ENCODE assay signal across 8 cellular contexts in the genomic region with DNA sequence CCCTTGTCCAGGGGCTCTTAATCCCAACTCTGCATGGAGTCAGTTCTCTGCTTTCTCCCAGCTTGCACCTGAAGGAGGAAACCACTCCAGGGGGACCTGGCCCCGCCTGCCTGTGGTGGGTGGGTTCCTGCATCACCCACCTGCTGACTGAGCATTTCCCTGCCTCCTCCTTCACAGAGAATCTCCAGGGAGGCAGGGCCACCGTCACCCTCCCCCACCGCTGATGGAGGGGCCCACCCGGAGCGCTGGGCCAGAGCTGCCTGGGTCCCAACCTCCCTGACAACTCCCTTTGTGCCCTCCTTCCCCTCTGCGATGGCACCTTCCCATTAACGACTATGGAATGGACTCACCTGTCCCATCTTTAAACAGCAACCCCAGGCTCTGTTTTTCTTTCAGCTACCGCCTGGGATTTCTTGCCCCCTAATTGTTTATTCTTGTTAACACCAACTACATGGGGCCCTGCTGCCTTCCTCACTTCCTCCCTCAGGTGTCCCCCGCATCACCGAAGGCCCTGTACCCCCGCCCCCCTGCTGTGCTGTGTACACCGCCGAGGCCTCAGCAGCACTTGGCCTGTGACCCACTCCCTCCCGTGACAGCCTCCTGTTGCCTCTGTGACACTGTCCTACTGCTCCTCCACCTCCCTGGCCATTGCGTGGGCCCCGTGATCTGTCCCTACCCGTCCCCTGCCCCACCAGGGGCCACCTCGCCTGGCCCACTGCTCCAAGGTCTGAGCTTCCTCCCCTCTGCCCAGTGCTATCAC. TPM values are rescaled to one million over a fixed set of nuclear protein-coding genes. Genes with fewer than 3 reads are reported as not detected.
DNase-seq lines count a peak whose midpoint lies in the region; ATAC-seq, FAIRE-seq and TF ChIP-seq lines count a peak whose summit lies in the region.

No MANE protein-coding gene starts in this region.

- H3K27ac ChIP-seq in GM12878 (ENCODE audit: control insufficient read depth, insufficient read depth), result peak overlapping the region; percentile 31; the same call in 1 of the 2 replicates
- no peak overlapping the region for H3K27ac ChIP-seq in mesodermal cell (ENCODE audit: low read depth, low read length, severe bottlenecking)

- ATAC-seq in HG03095 (IDR thresholded peaks at IDR 0.05; ENCODE audit: unreplicated experiment), result peak; percentile 7
- ATAC-seq in GM12878, result peak; percentile 4; the same call in 2 of the 3 replicates

- no TSS peak for BruUV-seq in GM12878 (replicated peaks; lab: Mats Ljungman, UMichigan)

- H3K36me3 ChIP-seq in GM12878 (ENCODE audit: control insufficient read depth in 2 of 2, insufficient read depth in 2 of 2, low read length in 1 of 2), result peaks cover 7 to 24% of the 10 kb centered on the region in 2 experiments; a peak in 3 of 4 replicates
- H3K36me3 ChIP-seq in mesodermal cell (ENCODE audit: control insufficient read depth, insufficient read depth, low read length), result peaks cover 51% of the 10 kb centered on the region

- RAD21 ChIA-PET in GM12878 (lab: Charles Lee; ENCODE audit: unreplicated experiment), result interaction anchor here (0.5 to 2.4 kb wide), 7 partner anchors 9 to 145 kb away, joined by 3 to 8 read pairs (median 5); partner anchors contain the start of gene TBC1D24

- no peaks in the 10 kb centered on the region for H4K20me1 ChIP-seq in GM12878 (ENCODE audit: control insufficient read depth, insufficient read depth)

- WGBS in GM12878 (ENCODE audit: insufficient coverage, insufficient replicate concordance, low lambda C conversion rate, missing lambda C conversion rate), result 24% methylated on average over 18 of the region's 18 CpGs
- WGBS in mesodermal cell (ENCODE audit: insufficient coverage in 2 of 2), 2 experiments, result 33 to 41% methylated on average over 16 to 17 of the region's 18 CpGs

- in situ Hi-C loops in GM12878 (cut with MboI) (no loop called here), ACHN (cut with HindIII; ENCODE audit: low pct_ligation_motif_present, low pct_unique_long_range_greater_than_20kb, low sequenced_read_pairs) (loop anchor here (25.0 kb wide), 1 partner anchor 297 kb away; the partner anchor contains the start of gene TRAF7)

- no peak for TF ChIP-seq EP300 in GM12878 (IDR thresholded peaks at IDR 0.05; ENCODE audit: borderline replicate concordance in 1 of 2, control insufficient read depth in 1 of 2, low read depth in 2 of 2, low read length in 2 of 2)

- peak overlapping the region; percentile 45 for H3K9ac ChIP-seq in GM12878 (ENCODE audit: control insufficient read depth, insufficient read depth, low read length)

- H3K4me2 ChIP-seq in GM12878 (ENCODE audit: control insufficient read depth, insufficient read depth), result peak overlapping the region; percentile 96

- H3K27me3 ChIP-seq in GM12878 (replicated peaks in 1 of 2; ENCODE audit: control insufficient read depth in 2 of 2, insufficient read depth in 2 of 2, low read length in 1 of 2), result no peaks in the 10 kb centered on the region

- H3K9me3 ChIP-seq in GM12878 (replicated peaks; ENCODE audit: control insufficient read depth, insufficient read depth, low read length) (no peaks in the 10 kb centered on the region), mesodermal cell (ENCODE audit: control insufficient read depth, low read length) (no peaks in the 10 kb centered on the region)

- TF ChIP-seq RAD21 in GM12878 (IDR thresholded peaks at IDR 0.05; ENCODE audit: insufficient read depth, low read depth, low read length), result no peak

- H3K79me2 ChIP-seq in GM12878 (ENCODE audit: control insufficient read depth, insufficient read depth, low read length), result peaks cover 6% of the 10 kb centered on the region

- H3K4me3 ChIP-seq in AG09309 (ENCODE audit: control insufficient read depth, low read depth, low read length), result peak overlapping the region; percentile 64
- H3K4me3 ChIP-seq in GM12878, result peak overlapping the region; percentile 73; the same call in 1 of the 2 replicates
- H3K4me3 ChIP-seq in mesodermal cell (ENCODE audit: extremely low read depth, insufficient read depth, low read length, poor library complexity, severe bottlenecking), result peak overlapping the region; percentile 65

- H3K4me1 ChIP-seq in GM12878 (ENCODE audit: control insufficient read depth, insufficient read depth, low read length) (peaks cover 8% of the 10 kb centered on the region; the same call in 1 of the 2 replicates), mesodermal cell (ENCODE audit: control insufficient read depth, insufficient read depth, low read length, poor library complexity, severe bottlenecking) (peaks cover 19% of the 10 kb centered on the region)

- peak; percentile 60; the same call in 1 of the 2 replicates for TF ChIP-seq POLR2A in GM12878 (IDR thresholded peaks at IDR 0.05; ENCODE audit: low read depth, low read length)

- TF ChIP-seq CTCF in AG09309 (IDR thresholded peaks at IDR 0.05; ENCODE audit: control insufficient read depth, insufficient read depth, low read depth, low read length, missing control alignments) (no peak), GM12878 (IDR thresholded peaks at IDR 0.05 in 2 of 3, conservative IDR thresholded peaks at IDR 0.05 in 1 of 3; ENCODE audit: control insufficient read depth in 2 of 3, extremely low read depth in 1 of 3, insufficient read depth in 1 of 3, low read depth in 3 of 3, low read length in 3 of 3) (no peak)

- SMC1A ChIA-PET in GM12878 (lab: Charles Lee; ENCODE audit: uncharacterized antibody, unreplicated experiment), result interaction anchor here (0.6 to 1.7 kb wide), 5 partner anchors 10 to 120 kb away, joined by 3 to 6 read pairs (median 3); partner anchors contain the start of genes AMDHD2 and CCNF

- FAIRE-seq in GM12878 (lab: Jason Lieb, UNC), result no peak

- CTCF ChIA-PET in GM12878 (lab: Yijun Ruan, JAX), result interaction anchor here (1.1 to 2.2 kb wide), 4 partner anchors 10 to 42 kb away, joined by 3 to 6 read pairs (median 5); no protein-coding TSS in a partner anchor

- DNase-seq in AG09309 (ENCODE audit: low read depth) (no peak), GM12878 (ENCODE audit: low read depth, low spot score) (no peak), cerebellar cortex (ENCODE audit: low spot score) (no peak), NCI-H1092 treated with DMSO at 0.1 percent for 48 hours (lab: John Stamatoyannopoulos, UW) (no peak), C1 segment of cervical spinal cord (lab: John Stamatoyannopoulos, UW) (no peak), ACHN (no peak)

- intact Hi-C loops in GM12878 (cut with micrococcal nuclease; ENCODE audit: unreplicated experiment), result no loop called here

- POLR2A ChIA-PET in GM12878 (lab: Charles Lee), result interaction anchor here (0.6 to 1.6 kb wide), 8 partner anchors 10 to 62 kb away, joined by 3 to 11 read pairs (median 3); partner anchors contain the start of gene TBC1D24

- H2AFZ ChIP-seq in GM12878 (ENCODE audit: control insufficient read depth, low read depth, low read length), result peak overlapping the region; percentile 76

RNA-seq across cellular contexts. Expression of gene TEDC2, which starts 0.8 kb away (rescaled TPM):
- total RNA-seq in GM12878 (2013; cell fraction: nucleolus; rRNA removed), result 15.9 and 19.2 TPM in 2 replicates
- total RNA-seq in GM12878 (2014; rRNA removed) (38.0 and 38.9 TPM in 2 replicates), GM12878 (2014; rRNA removed; fragmentation: Illumina TruSeq; extraction: Trizol) (9.2 and 10.4 TPM in 2 replicates), GM12878 (2021) (24.9 and 30.8 TPM in 2 replicates)
- 2.7 TPM for polyA plus RNA-seq in GM12878 (2011; ENCODE audit: low read depth)
- polyA plus RNA-seq in GM12878 (2011; rRNA removed) (2.9 and 6.7 TPM in 2 replicates), GM12878 (2014; fragmentation: Illumina TruSeq; extraction: Trizol) (2.9 and 7.4 TPM in 2 replicates), GM12878 (2014; fragmentation: Nextera tagmentation; extraction: Ambion mirVana) (1 to 10 TPM in 1 of 2 experiments, under 1 TPM in 1; 0.23 to 2.5 TPM), GM12878 (2014; rRNA removed) (27.8 and 35.3 TPM in 2 replicates), GM12878 (2016; fragmentation: Nextera tagmentation; extraction: Ambion mirVana) (10 to 100 TPM; 40.4 to 47.9 TPM)
- polyA plus RNA-seq in GM12878 (2011; cell fraction: cytosol; rRNA removed), result 8.0 and 16.1 TPM in 2 replicates
- 84.2 and 116 TPM in 2 replicates for polyA plus RNA-seq in GM12878 (2011; cell fraction: nucleus; rRNA removed)
- 8.3 and 8.8 TPM in 2 replicates for polyA plus RNA-seq in GM12878 (2012)
- 3.1 and 10.9 TPM in 2 replicates for polyA minus RNA-seq in GM12878 (2011; rRNA and poly(A)+ RNA removed)
- polyA minus RNA-seq in GM12878 (2011; cell fraction: cytosol; rRNA and poly(A)+ RNA removed), result 2.7 and 6.4 TPM in 2 replicates
- polyA minus RNA-seq in GM12878 (2011; cell fraction: nucleus; rRNA and poly(A)+ RNA removed), result 22.4 and 41.5 TPM in 2 replicates
- 15.0 TPM for polyA plus RNA-seq in mesodermal cell (2013, experiment 1 of 2)
- polyA plus RNA-seq in mesodermal cell (2013, experiment 2 of 2), result 13.2 TPM

RNA-seq across cellular contexts. Expression of gene NTN3, which starts 12.0 kb away (rescaled TPM):
- 1.1 and 1.9 TPM in 2 replicates for total RNA-seq in GM12878 (2013; cell fraction: nucleolus; rRNA removed)
- total RNA-seq in GM12878 (2014; rRNA removed) (not detected in 2 replicates), GM12878 (2014; rRNA removed; fragmentation: Illumina TruSeq; extraction: Trizol) (not detected in 2 replicates), GM12878 (2021) (not detected in 2 replicates)
- not detected for polyA plus RNA-seq in GM12878 (2011; ENCODE audit: low read depth)
- polyA plus RNA-seq in GM12878 (2011; rRNA removed) (not detected in 2 replicates), GM12878 (2014; fragmentation: Illumina TruSeq; extraction: Trizol) (not detected in 2 replicates), GM12878 (2014; fragmentation: Nextera tagmentation; extraction: Ambion mirVana) (not detected), GM12878 (2014; rRNA removed) (0.04 and 0.22 TPM in 2 replicates), GM12878 (2016; fragmentation: Nextera tagmentation; extraction: Ambion mirVana) (not detected)
- polyA plus RNA-seq in GM12878 (2011; cell fraction: cytosol; rRNA removed), result 0.04 and 0.07 TPM in 2 replicates
- polyA plus RNA-seq in GM12878 (2011; cell fraction: nucleus; rRNA removed), result 0.42 and 0.63 TPM in 2 replicates
- polyA plus RNA-seq in GM12878 (2012), result 0.08 TPM in 1 of 2 replicates, not detected in the other
- polyA minus RNA-seq in GM12878 (2011; rRNA and poly(A)+ RNA removed), result not detected in 2 replicates
- polyA minus RNA-seq in GM12878 (2011; cell fraction: cytosol; rRNA and poly(A)+ RNA removed), result not detected in 2 replicates
- polyA minus RNA-seq in GM12878 (2011; cell fraction: nucleus; rRNA and poly(A)+ RNA removed), result 0.29 and 0.36 TPM in 2 replicates
- 0.70 TPM for polyA plus RNA-seq in mesodermal cell (2013, experiment 1 of 2)
- 0.30 TPM for polyA plus RNA-seq in mesodermal cell (2013, experiment 2 of 2)

RNA-seq across cellular contexts. Expression of gene TBC1D24, which starts 15.9 kb away (rescaled TPM):
- 29.8 and 34.7 TPM in 2 replicates for total RNA-seq in GM12878 (2013; cell fraction: nucleolus; rRNA removed)
- total RNA-seq in GM12878 (2014; rRNA removed), result 5.6 and 6.6 TPM in 2 replicates
- 3.3 and 3.5 TPM in 2 replicates for total RNA-seq in GM12878 (2014; rRNA removed; fragmentation: Illumina TruSeq; extraction: Trizol)
- total RNA-seq in GM12878 (2021), result 7.9 and 9.6 TPM in 2 replicates
- polyA plus RNA-seq in GM12878 (2011; ENCODE audit: low read depth), result 1.3 TPM
- polyA plus RNA-seq in GM12878 (2011; rRNA removed), result 3.4 and 4.3 TPM in 2 replicates
- polyA plus RNA-seq in GM12878 (2011; cell fraction: cytosol; rRNA removed), result 4.9 and 6.5 TPM in 2 replicates
- polyA plus RNA-seq in GM12878 (2011; cell fraction: nucleus; rRNA removed), result 18.3 and 21.2 TPM in 2 replicates
- polyA plus RNA-seq in GM12878 (2012), result 2.5 and 2.8 TPM in 2 replicates
- polyA plus RNA-seq in GM12878 (2014; fragmentation: Illumina TruSeq; extraction: Trizol), result 2.6 and 2.7 TPM in 2 replicates
- 1 to 10 TPM; 1.1 to 1.5 TPM for polyA plus RNA-seq in GM12878 (2014; fragmentation: Nextera tagmentation; extraction: Ambion mirVana)
- polyA plus RNA-seq in GM12878 (2014; rRNA removed), result 5.7 and 6.9 TPM in 2 replicates
- polyA plus RNA-seq in GM12878 (2016; fragmentation: Nextera tagmentation; extraction: Ambion mirVana), result 1 to 10 TPM; 4.6 to 5.8 TPM
- polyA minus RNA-seq in GM12878 (2011; rRNA and poly(A)+ RNA removed), result 8.9 and 13.5 TPM in 2 replicates
- 4.0 and 4.5 TPM in 2 replicates for polyA minus RNA-seq in GM12878 (2011; cell fraction: cytosol; rRNA and poly(A)+ RNA removed)
- 5.4 and 9.6 TPM in 2 replicates for polyA minus RNA-seq in GM12878 (2011; cell fraction: nucleus; rRNA and poly(A)+ RNA removed)
- polyA plus RNA-seq in mesodermal cell (2013, experiment 1 of 2), result 5.9 TPM
- 5.0 TPM for polyA plus RNA-seq in mesodermal cell (2013, experiment 2 of 2)

RNA-seq across cellular contexts. Expression of gene CCNF, which starts 29.8 kb away (rescaled TPM):
- total RNA-seq in GM12878 (2013; cell fraction: nucleolus; rRNA removed), result 35.6 and 37.8 TPM in 2 replicates
- total RNA-seq in GM12878 (2014; rRNA removed) (44.1 and 50.3 TPM in 2 replicates), GM12878 (2014; rRNA removed; fragmentation: Illumina TruSeq; extraction: Trizol) (23.5 and 27.1 TPM in 2 replicates), GM12878 (2021) (48.9 and 54.2 TPM in 2 replicates)
- polyA plus RNA-seq in GM12878 (2011; ENCODE audit: low read depth), result 7.0 TPM
- polyA plus RNA-seq in GM12878 (2011; rRNA removed) (9.1 and 16.3 TPM in 2 replicates), GM12878 (2014; fragmentation: Illumina TruSeq; extraction: Trizol) (11.1 and 18.7 TPM in 2 replicates), GM12878 (2014; fragmentation: Nextera tagmentation; extraction: Ambion mirVana) (1 to 10 TPM; 4.0 to 4.7 TPM), GM12878 (2014; rRNA removed) (27.8 and 30.8 TPM in 2 replicates), GM12878 (2016; fragmentation: Nextera tagmentation; extraction: Ambion mirVana) (10 to 100 TPM; 59.1 to 63.2 TPM)
- 28.3 and 29.8 TPM in 2 replicates for polyA plus RNA-seq in GM12878 (2011; cell fraction: cytosol; rRNA removed)
- 37.2 and 52.6 TPM in 2 replicates for polyA plus RNA-seq in GM12878 (2011; cell fraction: nucleus; rRNA removed)
- 13.5 and 17.0 TPM in 2 replicates for polyA plus RNA-seq in GM12878 (2012)
- 51.9 and 87.8 TPM in 2 replicates for polyA minus RNA-seq in GM12878 (2011; rRNA and poly(A)+ RNA removed)
- 38.4 and 38.9 TPM in 2 replicates for polyA minus RNA-seq in GM12878 (2011; cell fraction: cytosol; rRNA and poly(A)+ RNA removed)
- 26.7 and 43.5 TPM in 2 replicates for polyA minus RNA-seq in GM12878 (2011; cell fraction: nucleus; rRNA and poly(A)+ RNA removed)
- polyA plus RNA-seq in mesodermal cell (2013, experiment 1 of 2), result 25.7 TPM
- polyA plus RNA-seq in mesodermal cell (2013, experiment 2 of 2), result 23.2 TPM

RNA-seq across cellular contexts. Expression of gene ATP6V0C, which starts 54.7 kb away (rescaled TPM):
- 23.2 and 35.0 TPM in 2 replicates for total RNA-seq in GM12878 (2013; cell fraction: nucleolus; rRNA removed)
- 14.0 and 19.1 TPM in 2 replicates for total RNA-seq in GM12878 (2014; rRNA removed)
- total RNA-seq in GM12878 (2014; rRNA removed; fragmentation: Illumina TruSeq; extraction: Trizol), result 8.2 and 10.4 TPM in 2 replicates
- total RNA-seq in GM12878 (2021), result 127 and 135 TPM in 2 replicates
- 42.6 TPM for polyA plus RNA-seq in GM12878 (2011; ENCODE audit: low read depth)
- polyA plus RNA-seq in GM12878 (2011; rRNA removed), result 1.5 and 5.9 TPM in 2 replicates
- 17.1 and 29.2 TPM in 2 replicates for polyA plus RNA-seq in GM12878 (2011; cell fraction: cytosol; rRNA removed)
- 23.8 and 36.7 TPM in 2 replicates for polyA plus RNA-seq in GM12878 (2011; cell fraction: nucleus; rRNA removed)
- 148 and 155 TPM in 2 replicates for polyA plus RNA-seq in GM12878 (2012)
- polyA plus RNA-seq in GM12878 (2014; fragmentation: Illumina TruSeq; extraction: Trizol), result 8.7 and 17.6 TPM in 2 replicates
- 10 to 100 TPM in 1 of 2 experiments, 1 to 10 TPM in 1; 2.4 to 16.5 TPM for polyA plus RNA-seq in GM12878 (2014; fragmentation: Nextera tagmentation; extraction: Ambion mirVana)
- 32.2 and 53.4 TPM in 2 replicates for polyA plus RNA-seq in GM12878 (2014; rRNA removed)
- polyA plus RNA-seq in GM12878 (2016; fragmentation: Nextera tagmentation; extraction: Ambion mirVana), result 100 to 1,000 TPM; 107 to 115 TPM
- 7.2 and 8.9 TPM in 2 replicates for polyA minus RNA-seq in GM12878 (2011; rRNA and poly(A)+ RNA removed)
- 44.1 and 66.7 TPM in 2 replicates for polyA minus RNA-seq in GM12878 (2011; cell fraction: cytosol; rRNA and poly(A)+ RNA removed)
- 8.8 and 18.3 TPM in 2 replicates for polyA minus RNA-seq in GM12878 (2011; cell fraction: nucleus; rRNA and poly(A)+ RNA removed)
- polyA plus RNA-seq in mesodermal cell (2013, experiment 1 of 2), result 255 TPM
- 193 TPM for polyA plus RNA-seq in mesodermal cell (2013, experiment 2 of 2)
